In the genomic region with DNA sequence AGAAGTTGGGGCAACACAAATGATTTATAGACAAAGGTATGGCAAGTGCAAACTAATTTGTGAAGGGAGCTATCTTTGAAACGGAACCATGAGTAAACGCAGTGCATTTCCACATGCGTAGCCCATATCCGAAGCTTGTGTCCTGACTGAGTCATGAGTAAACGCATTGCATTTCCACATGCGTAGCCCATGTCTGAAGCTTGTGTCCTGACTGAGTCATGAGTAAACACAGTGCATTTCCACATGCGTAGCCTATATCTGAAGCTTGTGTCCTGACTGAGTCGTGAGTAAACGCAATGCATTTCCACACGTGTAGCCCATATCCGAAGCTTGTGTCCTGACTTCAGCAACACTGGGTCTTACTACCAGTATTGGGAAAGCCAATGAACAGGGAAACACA, we compare ENCODE assay signal across 18 cellular contexts.
"Had no signal": no experiment of that assay in that cellular context is flagged by ENCODE, and none has a peak within 500 bp of the region (broad histone marks: within the 10 kb centered on the region; RNA-seq: fewer than 3 reads in every experiment).

No MANE protein-coding gene starts in this region.

- H3K27ac ChIP-seq: body of pancreas, gastrocnemius medialis, ovary, sigmoid colon, vagina had no signal

- DNase-seq: activated B cell treated with CpG ODN at 0.5 μM for 24 hours; activated CD4-positive, alpha-beta T cell treated with anti-CD3 and anti-CD28 coated beads for 48 hours; activated gamma-delta T cell; activated naive CD8-positive, alpha-beta T cell treated with anti-CD3 and anti-CD28 coated beads for 36 hours; amygdala; cortex of kidney; gastrocnemius medialis; ovary; sigmoid colon; stimulated activated CD4-positive, alpha-beta T cell treated with anti-CD3 and anti-CD28 coated beads, Interleukin-1b, Interleukin-23, amount 100 ng/mL, for 48 hours had no signal

- H3K36me3 Mint-ChIP-seq: activated naive CD8-positive, alpha-beta T cell treated with anti-CD3 and anti-CD28 coated beads for 36 hours; naive B cell had no signal

- FAIRE-seq: keratinocyte had no signal

- H3K9me3 Mint-ChIP-seq: activated B cell treated with CpG ODN at 0.5 μM for 24 hours; activated CD8-positive, alpha-beta T cell treated with anti-CD3 and anti-CD28 coated beads for 36 hours; activated naive CD8-positive, alpha-beta T cell treated with anti-CD3 and anti-CD28 coated beads for 36 hours; activated T-cell treated with anti-CD3 and anti-CD28 coated beads, Interleukin-2, amount 50 U/mL, for 4 hours; central memory CD8-positive, alpha-beta T cell; naive B cell had no signal

- ATAC-seq: body of pancreas, gastrocnemius medialis, left lobe of liver had no signal

- H3K27me3 Mint-ChIP-seq: activated B cell treated with CpG ODN at 0.5 μM for 24 hours; activated CD8-positive, alpha-beta T cell treated with anti-CD3 and anti-CD28 coated beads for 36 hours; activated naive CD8-positive, alpha-beta T cell treated with anti-CD3 and anti-CD28 coated beads for 36 hours; central memory CD8-positive, alpha-beta T cell; naive B cell had no signal

- H3K4me3 Mint-ChIP-seq: activated B cell treated with CpG ODN at 0.5 μM for 24 hours; activated CD8-positive, alpha-beta T cell treated with anti-CD3 and anti-CD28 coated beads for 36 hours; activated naive CD8-positive, alpha-beta T cell treated with anti-CD3 and anti-CD28 coated beads for 36 hours had no signal

- H3K4me3 ChIP-seq: body of pancreas, gastrocnemius medialis, ovary, sigmoid colon, vagina had no signal

- H3K27me3 ChIP-seq: body of pancreas, gastrocnemius medialis, ovary, sigmoid colon, vagina had no signal

- H3K4me1 ChIP-seq: body of pancreas, sigmoid colon, vagina had no signal

- H3K27ac Mint-ChIP-seq: activated B cell treated with CpG ODN at 0.5 μM for 24 hours had no signal

- H3K9me3 ChIP-seq: body of pancreas, gastrocnemius medialis, ovary, vagina had no signal

- H3K36me3 ChIP-seq: gastrocnemius medialis, ovary, sigmoid colon, vagina had no signal
